8 cellular contexts compared by ENCODE assay signal in genomic region chr15:63436872-63437375, GRCh38. TPM values are rescaled to one million over a fixed set of nuclear protein-coding genes. Genes with fewer than 3 reads are reported as not detected.
DNase-seq lines count a peak whose midpoint lies in the region; ATAC-seq and TF ChIP-seq lines count a peak whose summit lies in the region.

No MANE protein-coding gene starts in this region.

- TF ChIP-seq CTCF in sigmoid colon (IDR thresholded peaks at IDR 0.05) (no peak), GM13976 (IDR thresholded peaks at IDR 0.05; ENCODE audit: borderline replicate concordance, control extremely low read depth, extremely low read depth, insufficient read depth, missing control alignments) (no peak)

- intact Hi-C loops in right cardiac atrium (cut with DNase I) = no loop called here
- intact Hi-C loops in sigmoid colon (cut with DNase I) = no loop called here
- intact Hi-C loops in aorta (cut with DNase I) = no loop called here

- TF ChIP-seq EP300 in sigmoid colon (IDR thresholded peaks at IDR 0.05) = no peak

- H3K27ac ChIP-seq in right cardiac atrium (ENCODE audit: low read length) = peak overlapping the region; percentile 54
- peak overlapping the region in 3 of 4 donors; percentile 18 to 45 (median 25) for H3K27ac ChIP-seq in sigmoid colon
- no peak overlapping the region for H3K27ac ChIP-seq in aorta (ENCODE audit: low read depth in 1 of 2, low read length in 2 of 2)

- peaks cover 10% of the 10 kb centered on the region for H3K4me1 ChIP-seq in right cardiac atrium (ENCODE audit: control insufficient read depth, insufficient read depth, low read length)
- peaks cover 0 to 19% (median 15%) of the 10 kb centered on the region in 4 donors for H3K4me1 ChIP-seq in sigmoid colon
- H3K4me1 ChIP-seq in aorta (ENCODE audit: control insufficient read depth in 1 of 2, insufficient read depth in 2 of 2, low read length in 2 of 2) = no peaks in the 10 kb centered on the region

- 8% methylated on average over 3 of the region's 3 CpGs for WGBS in right cardiac atrium
- 22 to 26% methylated on average over 3 of the region's 3 CpGs for WGBS in sigmoid colon, 2 donors
- WGBS in aorta, 2 donors = 7 to 13% methylated on average over 3 of the region's 3 CpGs

- no peak for TF ChIP-seq POLR2A in sigmoid colon (IDR thresholded peaks at IDR 0.05)

- H3K36me3 ChIP-seq in sigmoid colon = no peaks in the 10 kb centered on the region
- H3K36me3 ChIP-seq in aorta (ENCODE audit: control insufficient read depth in 1 of 2, insufficient read depth in 2 of 2, low read length in 1 of 2) = no peaks in the 10 kb centered on the region

- no peak overlapping the region for H3K4me3 ChIP-seq in right cardiac atrium (ENCODE audit: low read length)
- no peak overlapping the region for H3K4me3 ChIP-seq in sigmoid colon
- no peak overlapping the region for H3K4me3 ChIP-seq in aorta (ENCODE audit: low read length in 2 of 2)

- H3K9me3 ChIP-seq in right cardiac atrium (ENCODE audit: control insufficient read depth, low read length) (no peaks in the 10 kb centered on the region), sigmoid colon (no peaks in the 10 kb centered on the region), aorta (ENCODE audit: control insufficient read depth, low read length) (no peaks in the 10 kb centered on the region)

- H3K27me3 ChIP-seq in right cardiac atrium (ENCODE audit: control insufficient read depth, insufficient read depth) (no peaks in the 10 kb centered on the region), sigmoid colon (no peaks in the 10 kb centered on the region), aorta (ENCODE audit: control insufficient read depth in 1 of 2, insufficient read depth in 2 of 2, low read length in 1 of 2) (no peaks in the 10 kb centered on the region)

- peak; percentile 78 to 82 for ATAC-seq in right cardiac atrium
- peak; percentile 69 for ATAC-seq in aorta (ENCODE audit: low FRiP score)

- DNase-seq in COR-L47 (lab: John Stamatoyannopoulos, UW) = peak; percentile 89
- DNase-seq in NCI-H128 (lab: John Stamatoyannopoulos, UW; ENCODE audit: unreplicated experiment) = peak; percentile 47
- peak; percentile 35 to 92 (median 52) for DNase-seq in T-helper 2 cell
- peak; percentile 51 for DNase-seq in amniotic stem cell (lab: John Stamatoyannopoulos, UW)
- DNase-seq in right cardiac atrium = peak; percentile 85 to 93 (median 89)
- DNase-seq in sigmoid colon = peak; percentile 93
- peak; percentile 91 for DNase-seq in aorta
- no peak for DNase-seq in GM13976 (ENCODE audit: low spot score)

- in situ Hi-C loops in GM13976 (cut with MboI; ENCODE audit: low sequenced_read_pairs, unreplicated experiment) = no loop called here

RNA-seq across cellular contexts. Expression of gene CA12, which starts 55.3 kb away (rescaled TPM):
- total RNA-seq in right cardiac atrium (1 to 10 TPM in 1 of 4 donors, under 1 TPM in 3; 0.33 to 1.2 (median 0.71) TPM), sigmoid colon (1 to 10 TPM in 2 of 4 donors, under 1 TPM in 2; 0.14 to 2.2 (median 1.3) TPM), aorta (10 to 100 TPM; 11.0 to 29.7 TPM)
- polyA plus RNA-seq in right cardiac atrium (0.75 TPM), sigmoid colon (10 to 100 TPM; 21.0 to 76.2 (median 29.4) TPM), aorta (1 to 10 TPM; 2.7 to 4.5 TPM)

Comparison
In these comparisons a context has a peak if more than half of its experiments do, and no peak if none do; other contexts are left out.
1. H3K27ac ChIP-seq: peak in right cardiac atrium (single experiment) and sigmoid colon (3 of 4); none in aorta (0 of 2).